21 cellular contexts compared by ENCODE assay signal in the genomic region with DNA sequence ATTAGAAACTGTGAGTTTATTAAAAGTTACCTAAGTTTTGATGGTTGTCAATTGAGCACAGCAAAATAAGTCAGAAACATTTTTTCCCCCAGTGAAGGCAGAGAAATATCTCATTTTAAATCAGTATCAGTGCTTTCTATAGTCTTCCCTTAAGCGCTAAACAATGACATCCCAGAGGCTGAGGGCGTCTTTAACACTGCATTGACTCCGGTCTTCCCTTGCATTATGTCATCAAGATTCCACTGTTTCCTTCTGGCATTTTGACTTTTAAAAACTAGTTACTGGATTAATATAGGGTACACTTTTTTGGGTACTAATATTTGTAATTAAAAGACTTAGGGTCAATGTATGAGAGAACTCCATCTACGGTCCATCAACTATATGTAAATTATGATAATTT. TPM values are rescaled to one million over a fixed set of nuclear protein-coding genes. Genes with fewer than 3 reads are reported as not detected.
DNase-seq lines count a peak whose midpoint lies in the region; ATAC-seq, FAIRE-seq and TF ChIP-seq lines count a peak whose summit lies in the region.
"Had no signal": no experiment of that assay in that cellular context is flagged by ENCODE, and none has a peak within 500 bp of the region (broad histone marks: within the 10 kb centered on the region; RNA-seq: fewer than 3 reads in every experiment).

No MANE protein-coding gene starts in this region.

- H2AFZ ChIP-seq in Karpas-422 (ENCODE audit: low read length) (no peak overlapping the region), GM12878 (ENCODE audit: control insufficient read depth, low read depth, low read length) (no peak overlapping the region), keratinocyte (ENCODE audit: control insufficient read depth, low read length) (no peak overlapping the region)

- no peak for TF ChIP-seq POLR2A in GM12878 (IDR thresholded peaks at IDR 0.05; ENCODE audit: low read depth, low read length)
- no peak for TF ChIP-seq POLR2A in stomach (IDR thresholded peaks at IDR 0.05)

- H4K20me1 ChIP-seq in Karpas-422 (ENCODE audit: insufficient read depth, low read depth, low read length) (peaks cover 18% of the 10 kb centered on the region; the same call in 1 of the 2 replicates), GM12878 (ENCODE audit: control insufficient read depth, insufficient read depth) (no peaks in the 10 kb centered on the region), keratinocyte (ENCODE audit: control insufficient read depth, extremely low read depth, insufficient read depth, low read length) (no peaks in the 10 kb centered on the region)

- POLR2A ChIA-PET in GM12878 (lab: Charles Lee) = interaction anchor here (3.0 kb wide), 1 partner anchor 125 kb away, joined by 7 read pairs; no protein-coding TSS in a partner anchor

- no peak for DNase-seq in Karpas-422
- DNase-seq in GM12878 (ENCODE audit: low read depth, low spot score) = no peak
- DNase-seq in keratinocyte (ENCODE audit: low read depth, low spot score) = no peak
- no peak for DNase-seq in stomach
- DNase-seq in right atrium auricular region (ENCODE audit: low spot score) = no peak
- no peak for DNase-seq in SK-N-DZ (ENCODE audit: low spot score)
- no peak for DNase-seq in COLO668 (lab: John Stamatoyannopoulos, UW; ENCODE audit: unreplicated experiment)
- DNase-seq: activated CD4-positive, alpha-beta T cell treated with anti-CD3 and anti-CD28 coated beads, Interleukin-2, amount 10 ng/mL, durations not matched to agents 24 days and 14 days; activated CD8-positive, alpha-beta memory T cell treated with anti-CD3 and anti-CD28 coated beads, Interleukin-2, amount 50 U/mL, for 4 hours; activated naive CD4-positive, alpha-beta T cell treated with Interleukin-2 at 50 U/mL for 16 hours; brain microvascular endothelial cell; left colon; NCI-H1092 treated with DMSO at 0.1 percent for 48 hours; NCI-H2107; NCI-H524 treated with DMSO at 0.1 percent for 48 hours; ovary; T1000 had no signal

- 75% methylated on average over 4 of the region's 4 CpGs for WGBS in GM12878 (ENCODE audit: insufficient coverage, insufficient replicate concordance, low lambda C conversion rate, missing lambda C conversion rate)
- 60 to 74% (median 65%) methylated on average over 4 of the region's 4 CpGs for WGBS in stomach, 5 donors

- no peaks in the 10 kb centered on the region for H3K9me2 ChIP-seq in Karpas-422 (replicated peaks; ENCODE audit: insufficient read depth, low read length)

- intact Hi-C loops in GM12878 (cut with micrococcal nuclease; ENCODE audit: unreplicated experiment) = loop anchor here (5.0 kb wide), 1 partner anchor 123 kb away; the partner anchor contains the start of gene ADIRF
- intact Hi-C loops in stomach (cut with DNase I; ENCODE audit: low total_unique reads) = no loop called here

- H3K4me2 ChIP-seq in Karpas-422 (ENCODE audit: low read depth, low read length, poor library complexity, severe bottlenecking) (peak overlapping the region; percentile 71), GM12878 (ENCODE audit: control insufficient read depth, insufficient read depth) (no peak overlapping the region), keratinocyte (ENCODE audit: control insufficient read depth, extremely low read depth, insufficient read depth, low read depth, low read length) (peak overlapping the region; percentile 96)

- ATAC-seq in GM12878 = no peak
- ATAC-seq: K562, left colon had no signal

- H3K4me3 ChIP-seq in Karpas-422 (ENCODE audit: low read length) (0 out of 2 replicates have a peak overlapping the region, but pooled peaks have one; percentile 82), GM12878 (0 out of 2 replicates have a peak overlapping the region, but pooled peaks have one; percentile 13), keratinocyte (ENCODE audit: control insufficient read depth in 2 of 3, extremely low read depth in 1 of 3, insufficient read depth in 2 of 3, low read depth in 1 of 3, low read length in 3 of 3) (peak overlapping the region in 1 of 3 experiments; percentile 9), stomach (no peak overlapping the region), right atrium auricular region (no peak overlapping the region)
- H3K4me3 ChIP-seq: K562, ovary, SJSA1 had no signal

- TF ChIP-seq EP300 in GM12878 (IDR thresholded peaks at IDR 0.05; ENCODE audit: borderline replicate concordance in 1 of 2, control insufficient read depth in 1 of 2, low read depth in 2 of 2, low read length in 2 of 2) = no peak
- TF ChIP-seq EP300 in stomach (IDR thresholded peaks at IDR 0.05) = no peak

- RAD21 ChIA-PET in GM12878 (lab: Charles Lee; ENCODE audit: unreplicated experiment) = no interaction called here

- SMC1A ChIA-PET in GM12878 (lab: Charles Lee; ENCODE audit: uncharacterized antibody, unreplicated experiment) = interaction anchor here (1.4 to 3.9 kb wide), 2 partner anchors 7 to 10 kb away, joined by 4 to 35 read pairs; no protein-coding TSS in a partner anchor

- no peak for TF ChIP-seq CTCF in GM12878 (IDR thresholded peaks at IDR 0.05 in 2 of 3, conservative IDR thresholded peaks at IDR 0.05 in 1 of 3; ENCODE audit: control insufficient read depth in 2 of 3, extremely low read depth in 1 of 3, insufficient read depth in 1 of 3, low read depth in 3 of 3, low read length in 3 of 3)
- TF ChIP-seq CTCF in keratinocyte (optimal IDR thresholded peaks at IDR 0.05 in 1 of 3, IDR thresholded peaks at IDR 0.05 in 1 of 3, conservative IDR thresholded peaks at IDR 0.05 in 1 of 3; ENCODE audit: extremely low read depth in 1 of 3, insufficient read depth in 2 of 3, low read length in 3 of 3) = no peak
- no peak for TF ChIP-seq CTCF in stomach (IDR thresholded peaks at IDR 0.05)
- no peak for TF ChIP-seq CTCF in right atrium auricular region (IDR thresholded peaks at IDR 0.05)

- H3K9ac ChIP-seq in Karpas-422 (ENCODE audit: low read length) = no peak overlapping the region
- H3K9ac ChIP-seq in GM12878 (ENCODE audit: control insufficient read depth, insufficient read depth, low read length) = no peak overlapping the region
- H3K9ac ChIP-seq in keratinocyte (ENCODE audit: control insufficient read depth, extremely low read depth, insufficient read depth, low read length) = no peak overlapping the region

- H3K9me3 ChIP-seq in Karpas-422 (ENCODE audit: low read length) (no peaks in the 10 kb centered on the region), GM12878 (replicated peaks; ENCODE audit: control insufficient read depth, insufficient read depth, low read length) (no peaks in the 10 kb centered on the region), keratinocyte (ENCODE audit: control insufficient read depth, low read depth, low read length) (no peaks in the 10 kb centered on the region), stomach (no peaks in the 10 kb centered on the region), right atrium auricular region (no peaks in the 10 kb centered on the region)
- H3K9me3 ChIP-seq: ovary, SJSA1, tibial nerve had no signal

- H3K36me3 ChIP-seq in Karpas-422 (ENCODE audit: insufficient read depth, low read length) (peaks cover 25% of the 10 kb centered on the region), GM12878 (ENCODE audit: control insufficient read depth in 2 of 2, insufficient read depth in 2 of 2, low read length in 1 of 2) (no peaks in the 10 kb centered on the region; a peak in 1 of 4 replicates), keratinocyte (ENCODE audit: control insufficient read depth in 2 of 2, extremely low read depth in 1 of 2, insufficient read depth in 2 of 2, low read length in 2 of 2) (peaks cover 4 to 12% of the 10 kb centered on the region in 2 experiments), stomach (peaks cover 0 to 17% (median 0%) of the 10 kb centered on the region in 4 donors), right atrium auricular region (no peaks in the 10 kb centered on the region)
- H3K36me3 ChIP-seq: brain microvascular endothelial cell, ovary had no signal

- H3K9me1 ChIP-seq in keratinocyte (ENCODE audit: control insufficient read depth, extremely low read depth, insufficient read depth, low read length) = no peaks in the 10 kb centered on the region

- H3K79me2 ChIP-seq in Karpas-422 (ENCODE audit: low read length) (peaks cover 87% of the 10 kb centered on the region), GM12878 (ENCODE audit: control insufficient read depth, insufficient read depth, low read length) (peaks cover 78% of the 10 kb centered on the region), keratinocyte (ENCODE audit: control insufficient read depth, insufficient read depth, low read length) (peaks cover 87% of the 10 kb centered on the region)

- FAIRE-seq in GM12878 (lab: Jason Lieb, UNC) = no peak
- FAIRE-seq in keratinocyte (lab: Jason Lieb, UNC) = no peak
- FAIRE-seq: H1, K562 had no signal

- CTCF ChIA-PET in GM12878 (lab: Yijun Ruan, JAX) = interaction anchor here (0.9 kb wide), 1 partner anchor 120 kb away, joined by 4 read pairs; no protein-coding TSS in a partner anchor

- dilution Hi-C loops in keratinocyte (cut with MboI; ENCODE audit: extremely low pct_ligation_motif_present, low sequenced_read_pairs) = no loop called here

- H3K4me1 ChIP-seq in Karpas-422 (ENCODE audit: low read length) (peaks cover 27% of the 10 kb centered on the region), GM12878 (ENCODE audit: control insufficient read depth, insufficient read depth, low read length) (no peaks in the 10 kb centered on the region; the same call in 1 of the 2 replicates), keratinocyte (ENCODE audit: control insufficient read depth, extremely low read depth, insufficient read depth, low read length) (peaks cover 14% of the 10 kb centered on the region), stomach (peaks cover 25 to 64% (median 45%) of the 10 kb centered on the region in 4 donors), right atrium auricular region (peaks cover 0 to 31% of the 10 kb centered on the region in 2 donors)

- H3K27me3 ChIP-seq in Karpas-422 (ENCODE audit: low read length) (no peaks in the 10 kb centered on the region), GM12878 (replicated peaks in 1 of 2; ENCODE audit: control insufficient read depth in 2 of 2, insufficient read depth in 2 of 2, low read length in 1 of 2) (no peaks in the 10 kb centered on the region), keratinocyte (ENCODE audit: control insufficient read depth, extremely low read depth, insufficient read depth, low read length) (no peaks in the 10 kb centered on the region), stomach (no peaks in the 10 kb centered on the region), right atrium auricular region (no peaks in the 10 kb centered on the region)
- H3K27me3 ChIP-seq: brain microvascular endothelial cell, ovary, SJSA1, tibial nerve had no signal

- TF ChIP-seq RAD21 in GM12878 (IDR thresholded peaks at IDR 0.05; ENCODE audit: insufficient read depth, low read depth, low read length) = no peak

- H3K27ac ChIP-seq in Karpas-422 (ENCODE audit: low read length) (no peak overlapping the region), GM12878 (ENCODE audit: control insufficient read depth, insufficient read depth) (no peak overlapping the region), keratinocyte (ENCODE audit: control insufficient read depth, insufficient read depth, low read length) (peak overlapping the region; percentile 24), stomach (peak overlapping the region in 4 of 5 donors; percentile 5 to 100 (median 62)), right atrium auricular region (no peak overlapping the region)
- H3K27ac ChIP-seq: brain microvascular endothelial cell, ovary, SJSA1 had no signal

- in situ Hi-C loops in GM12878 (cut with MboI) = no loop called here

- BruUV-seq in GM12878 (replicated peaks; lab: Mats Ljungman, UMichigan) = no TSS peak

RNA-seq across cellular contexts. Expression of gene GLUD1, which starts 3.9 kb away (rescaled TPM):
- 74.6 and 76.0 TPM in 2 replicates for total RNA-seq in Karpas-422 (2014; rRNA removed; shearing (Covaris generic); ENCODE audit: low replicate concordance)
- total RNA-seq in GM12878 (2013; cell fraction: nucleolus; rRNA removed) = 63.3 and 67.7 TPM in 2 replicates
- 96.3 and 112 TPM in 2 replicates for total RNA-seq in GM12878 (2014; rRNA removed)
- 91.9 and 93.6 TPM in 2 replicates for total RNA-seq in GM12878 (2014; rRNA removed; fragmentation: Illumina TruSeq; extraction: Trizol)
- 91.5 and 93.9 TPM in 2 replicates for total RNA-seq in GM12878 (2021)
- polyA plus RNA-seq in GM12878 (2011; ENCODE audit: low read depth) = 44.6 TPM
- polyA plus RNA-seq in GM12878 (2011; rRNA removed) = 109 and 126 TPM in 2 replicates
- 64.6 and 74.6 TPM in 2 replicates for polyA plus RNA-seq in GM12878 (2011; cell fraction: cytosol; rRNA removed)
- polyA plus RNA-seq in GM12878 (2011; cell fraction: nucleus; rRNA removed) = 75.6 and 79.3 TPM in 2 replicates
- 51.2 and 64.4 TPM in 2 replicates for polyA plus RNA-seq in GM12878 (2012)
- polyA plus RNA-seq in GM12878 (2014; fragmentation: Illumina TruSeq; extraction: Trizol) = 90.9 and 107 TPM in 2 replicates
- polyA plus RNA-seq in GM12878 (2014; fragmentation: Nextera tagmentation; extraction: Ambion mirVana) = 10 to 100 TPM; 26.1 to 29.5 TPM
- polyA plus RNA-seq in GM12878 (2014; rRNA removed) = 57.7 and 64.3 TPM in 2 replicates
- polyA plus RNA-seq in GM12878 (2016; fragmentation: Nextera tagmentation; extraction: Ambion mirVana) = 10 to 100 TPM; 50.1 to 72.0 TPM
- 96.5 and 110 TPM in 2 replicates for polyA minus RNA-seq in GM12878 (2011; rRNA and poly(A)+ RNA removed)
- 33.9 and 46.1 TPM in 2 replicates for polyA minus RNA-seq in GM12878 (2011; cell fraction: cytosol; rRNA and poly(A)+ RNA removed)
- polyA minus RNA-seq in GM12878 (2011; cell fraction: nucleus; rRNA and poly(A)+ RNA removed) = 20.1 and 30.2 TPM in 2 replicates
- polyA plus RNA-seq in keratinocyte = 82.1 to 124 TPM (median 106 TPM) in 3 replicates
- polyA plus RNA-seq in keratinocyte (2011; ENCODE audit: low read depth) = 14.5 TPM
- 77.4 and 109 TPM in 2 replicates for polyA plus RNA-seq in keratinocyte (2011; cell fraction: cytosol; rRNA removed)
- polyA plus RNA-seq in keratinocyte (2011; cell fraction: nucleus; rRNA removed) = 81.0 and 84.9 TPM in 2 replicates
- polyA plus RNA-seq in keratinocyte (2012; ENCODE audit: low replicate concordance) = 60.5 and 95.3 TPM in 2 replicates
- polyA minus RNA-seq in keratinocyte = 38.3 to 154 TPM (median 92.6 TPM) in 3 replicates
- 96.5 TPM for polyA minus RNA-seq in keratinocyte (2011; cell fraction: cytosol; rRNA and poly(A)+ RNA removed)
- 49.8 and 69.4 TPM in 2 replicates for polyA minus RNA-seq in keratinocyte (2011; cell fraction: nucleus; rRNA and poly(A)+ RNA removed)
- total RNA-seq in stomach = 100 to 1,000 TPM in 2 of 5 donors, 10 to 100 TPM in 3; 56.2 to 260 (median 71.1) TPM
- 10 to 100 TPM; 50.6 to 76.8 (median 58.0) TPM for polyA plus RNA-seq in stomach
- 10 to 100 TPM; 88.6 TPM for total RNA-seq in right atrium auricular region
- polyA plus RNA-seq in SK-N-DZ (2014; cell fraction: cytosol; rRNA removed) = 151 and 170 TPM in 2 replicates
- polyA plus RNA-seq in SK-N-DZ (2014; cell fraction: nucleus; rRNA removed) = 77.7 and 97.6 TPM in 2 replicates

RNA-seq across cellular contexts. Expression of gene SHLD2, which starts 4.2 kb away (rescaled TPM):
- total RNA-seq in Karpas-422 (2014; rRNA removed; shearing (Covaris generic); ENCODE audit: low replicate concordance) = 12.0 and 21.4 TPM in 2 replicates
- total RNA-seq in GM12878 (2013; cell fraction: nucleolus; rRNA removed) = 39.0 and 41.0 TPM in 2 replicates
- total RNA-seq in GM12878 (2014; rRNA removed) (36.8 and 39.5 TPM in 2 replicates), GM12878 (2014; rRNA removed; fragmentation: Illumina TruSeq; extraction: Trizol) (43.1 and 45.3 TPM in 2 replicates), GM12878 (2021) (30.8 and 31.1 TPM in 2 replicates), stomach (10 to 100 TPM; 11.6 to 76.2 (median 39.1) TPM), right atrium auricular region (10 to 100 TPM; 13.5 to 16.5 TPM)
- 7.3 TPM for polyA plus RNA-seq in GM12878 (2011; ENCODE audit: low read depth)
- polyA plus RNA-seq in GM12878 (2011; rRNA removed) (26.1 and 42.8 TPM in 2 replicates), GM12878 (2014; fragmentation: Illumina TruSeq; extraction: Trizol) (40.3 and 52.6 TPM in 2 replicates), GM12878 (2014; fragmentation: Nextera tagmentation; extraction: Ambion mirVana) (10 to 100 TPM; 24.5 to 29.4 TPM), GM12878 (2014; rRNA removed) (26.4 and 29.4 TPM in 2 replicates), GM12878 (2016; fragmentation: Nextera tagmentation; extraction: Ambion mirVana) (10 to 100 TPM; 26.8 to 35.0 TPM), keratinocyte (7.6 to 15.8 TPM (median 10.2 TPM) in 3 replicates), stomach (10 to 100 TPM; 12.3 to 15.6 (median 13.4) TPM)
- polyA plus RNA-seq in GM12878 (2011; cell fraction: cytosol; rRNA removed) = 10.5 and 11.4 TPM in 2 replicates
- 12.9 and 14.8 TPM in 2 replicates for polyA plus RNA-seq in GM12878 (2011; cell fraction: nucleus; rRNA removed)
- 12.5 and 14.5 TPM in 2 replicates for polyA plus RNA-seq in GM12878 (2012)
- polyA minus RNA-seq in GM12878 (2011; rRNA and poly(A)+ RNA removed) = 17.7 and 23.7 TPM in 2 replicates
- 13.1 and 15.1 TPM in 2 replicates for polyA minus RNA-seq in GM12878 (2011; cell fraction: cytosol; rRNA and poly(A)+ RNA removed)
- 10.9 and 16.2 TPM in 2 replicates for polyA minus RNA-seq in GM12878 (2011; cell fraction: nucleus; rRNA and poly(A)+ RNA removed)
- 6.4 TPM for polyA plus RNA-seq in keratinocyte (2011; ENCODE audit: low read depth)
- polyA plus RNA-seq in keratinocyte (2011; cell fraction: cytosol; rRNA removed) = 5.6 and 13.0 TPM in 2 replicates
- 12.3 and 13.9 TPM in 2 replicates for polyA plus RNA-seq in keratinocyte (2011; cell fraction: nucleus; rRNA removed)
- polyA plus RNA-seq in keratinocyte (2012; ENCODE audit: low replicate concordance) = 6.4 and 10.6 TPM in 2 replicates
- 2.9 to 17.5 TPM (median 6.6 TPM) in 3 replicates for polyA minus RNA-seq in keratinocyte
- 10.2 TPM for polyA minus RNA-seq in keratinocyte (2011; cell fraction: cytosol; rRNA and poly(A)+ RNA removed)
- 8.5 and 12.1 TPM in 2 replicates for polyA minus RNA-seq in keratinocyte (2011; cell fraction: nucleus; rRNA and poly(A)+ RNA removed)
- 32.3 and 36.6 TPM in 2 replicates for polyA plus RNA-seq in SK-N-DZ (2014; cell fraction: cytosol; rRNA removed)
- polyA plus RNA-seq in SK-N-DZ (2014; cell fraction: nucleus; rRNA removed) = 26.3 and 27.9 TPM in 2 replicates

Comparison
In these comparisons a context has a peak if more than half of its experiments do, and no peak if none do; other contexts are left out.
1. H3K27ac ChIP-seq: peak in keratinocyte (single experiment) and stomach (4 of 5); none in Karpas-422 (single experiment), GM12878 (single experiment) and right atrium auricular region (0 of 2).
2. H3K4me3 ChIP-seq: peak in Karpas-422 (single experiment) and GM12878 (single experiment); none in stomach (0 of 4) and right atrium auricular region (0 of 2).